In the genomic region with DNA sequence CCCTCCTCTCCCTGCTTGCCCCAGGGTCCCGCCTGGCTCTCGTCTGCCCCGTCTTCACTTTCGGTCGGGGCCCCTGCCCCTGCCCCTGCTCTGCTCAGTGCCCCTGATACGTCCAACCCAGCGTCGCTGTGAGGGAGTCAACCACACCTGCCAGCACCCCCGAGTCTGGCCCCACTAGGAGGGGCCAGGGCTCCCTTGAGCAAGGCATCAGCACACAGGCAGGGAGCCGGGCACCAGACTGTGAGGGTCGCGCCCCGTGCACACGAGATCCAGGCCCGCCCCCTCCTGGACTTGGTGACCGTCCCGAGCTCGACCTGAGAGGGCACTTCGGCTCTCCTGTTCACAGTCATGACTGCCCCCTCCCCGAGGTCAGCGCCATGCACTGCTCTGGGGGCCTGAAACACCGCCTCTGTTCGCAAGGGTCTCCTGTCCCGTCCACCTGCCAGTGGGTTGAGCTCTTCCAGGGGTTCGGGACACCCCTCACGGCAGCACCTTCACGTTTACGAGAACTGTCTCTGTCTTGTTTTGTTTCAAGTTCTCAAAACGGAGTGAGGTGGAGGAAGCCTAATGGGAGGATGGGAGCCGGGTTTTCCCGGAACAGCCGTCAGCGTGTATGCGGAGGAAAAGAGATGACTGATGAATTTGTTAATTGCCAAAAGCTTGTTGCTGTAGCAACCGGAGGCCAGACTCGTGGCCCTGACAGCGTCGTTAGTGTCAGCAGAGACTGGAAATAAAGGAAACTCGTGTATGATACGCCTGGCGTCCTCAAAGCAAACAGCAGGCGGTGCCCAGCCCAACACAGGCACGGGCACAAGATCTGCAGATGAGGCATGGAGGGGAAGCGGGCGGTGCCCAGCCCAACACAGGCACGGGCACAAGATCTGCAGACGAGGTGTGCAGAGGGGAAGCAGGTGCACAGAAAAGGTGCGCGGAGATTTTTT, we compare ENCODE assay signal across 21 cellular contexts. TPM values are rescaled to one million over a fixed set of nuclear protein-coding genes. Genes with fewer than 3 reads are reported as not detected.
DNase-seq lines count a peak whose midpoint lies in the region; ATAC-seq and TF ChIP-seq lines count a peak whose summit lies in the region.
"Had no signal": no experiment of that assay in that cellular context is flagged by ENCODE, and none has a peak within 500 bp of the region (broad histone marks: within the 10 kb centered on the region; RNA-seq: fewer than 3 reads in every experiment).

No MANE protein-coding gene starts in this region.

- H3K27me3 ChIP-seq in right cardiac atrium (ENCODE audit: control insufficient read depth, insufficient read depth) (no peaks in the 10 kb centered on the region), colonic mucosa (no peaks in the 10 kb centered on the region)
- H3K27me3 ChIP-seq: body of pancreas, hepatocyte had no signal

- no peak for ATAC-seq in right cardiac atrium
- no peak for ATAC-seq in activated T-cell treated with anti-CD3 and anti-CD28 coated beads, Interleukin-2, amount 50 U/mL, for 72 hours (replicated peaks in 1 of 2)
- ATAC-seq: A549, body of pancreas, Right ventricle myocardium inferior had no signal

- H3K36me3 ChIP-seq in colonic mucosa, result peaks cover 7% of the 10 kb centered on the region

- H3K27ac Mint-ChIP-seq in neural crest cell (ENCODE audit: unreplicated experiment), result peak overlapping the region; percentile 93
- H3K27ac Mint-ChIP-seq in activated T-cell treated with anti-CD3 and anti-CD28 coated beads, Interleukin-2, amount 50 U/mL, for 72 hours, result no peak overlapping the region
- H3K27ac Mint-ChIP-seq: activated naive CD4-positive, alpha-beta T cell treated with anti-CD3 and anti-CD28 coated beads, Interleukin-2, amount 10 ng/mL, durations not matched to agents 7 days and 5 days; CD4-positive, CD25-positive, alpha-beta regulatory T cell had no signal

- DNase-seq in cardiac septum (ENCODE audit: low spot score), result peak; percentile 61
- DNase-seq in right cardiac atrium, result no peak
- DNase-seq in dermis blood vessel endothelial cell, result peak; percentile 48
- no peak for DNase-seq in neural crest cell (ENCODE audit: low read depth, low spot score)
- DNase-seq in colonic mucosa, result no peak
- no peak for DNase-seq in GM19240 (ENCODE audit: insufficient read length, low spot score)
- no peak for DNase-seq in GF-D8 (lab: John Stamatoyannopoulos, UW)
- no peak for DNase-seq in activated T-cell treated with anti-CD3 and anti-CD28 coated beads, Interleukin-2, amount 50 U/mL, for 72 hours
- DNase-seq: activated CD4-positive, CD25-positive, alpha-beta regulatory T cell; activated naive CD4-positive, alpha-beta T cell treated with anti-CD3 and anti-CD28 coated beads, Interleukin-2, amount 10 ng/mL, durations not matched to agents 7 days and 5 days; CD4-positive, CD25-positive, alpha-beta regulatory T cell; KG1; left cardiac atrium; stimulated activated naive CD4-positive, alpha-beta T cell had no signal

- H3K36me3 Mint-ChIP-seq in neural crest cell (ENCODE audit: low read depth), result peaks cover 12% of the 10 kb centered on the region
- H3K36me3 Mint-ChIP-seq in activated T-cell treated with anti-CD3 and anti-CD28 coated beads, Interleukin-2, amount 50 U/mL, for 72 hours (ENCODE audit: insufficient read depth in 2 of 2), result peaks cover 10 to 20% of the 10 kb centered on the region in 2 donors

- no peaks in the 10 kb centered on the region for H3K4me1 Mint-ChIP-seq in neural crest cell
- H3K4me1 Mint-ChIP-seq in activated T-cell treated with anti-CD3 and anti-CD28 coated beads, Interleukin-2, amount 50 U/mL, for 72 hours (ENCODE audit: low read depth), result no peaks in the 10 kb centered on the region

- no peak overlapping the region for H3K4me3 ChIP-seq in right cardiac atrium (ENCODE audit: low read length)
- H3K4me3 ChIP-seq in colonic mucosa, result no peak overlapping the region
- H3K4me3 ChIP-seq: A549, body of pancreas, hepatocyte had no signal

- H3K4me3 Mint-ChIP-seq in neural crest cell, result no peak overlapping the region
- no peak overlapping the region for H3K4me3 Mint-ChIP-seq in activated T-cell treated with anti-CD3 and anti-CD28 coated beads, Interleukin-2, amount 50 U/mL, for 72 hours
- H3K4me3 Mint-ChIP-seq: activated naive CD4-positive, alpha-beta T cell treated with anti-CD3 and anti-CD28 coated beads, Interleukin-2, amount 10 ng/mL, durations not matched to agents 7 days and 5 days; CD4-positive, CD25-positive, alpha-beta regulatory T cell had no signal

- no peaks in the 10 kb centered on the region for H3K27me3 Mint-ChIP-seq in neural crest cell (ENCODE audit: low read depth)
- H3K27me3 Mint-ChIP-seq in activated T-cell treated with anti-CD3 and anti-CD28 coated beads, Interleukin-2, amount 50 U/mL, for 72 hours (ENCODE audit: low read depth), result no peaks in the 10 kb centered on the region
- H3K27me3 Mint-ChIP-seq: activated naive CD4-positive, alpha-beta T cell treated with anti-CD3 and anti-CD28 coated beads, Interleukin-2, amount 10 ng/mL, durations not matched to agents 7 days and 5 days; CD4-positive, CD25-positive, alpha-beta regulatory T cell had no signal

- WGBS in right cardiac atrium, result 81% methylated on average over 49 of the region's 49 CpGs

- TF ChIP-seq CTCF in neural crest cell (conservative IDR thresholded peaks at IDR 0.05) (no peak), colonic mucosa (IDR thresholded peaks at IDR 0.05) (no peak)

- H3K27ac ChIP-seq in right cardiac atrium (ENCODE audit: low read length) (no peak overlapping the region), colonic mucosa (no peak overlapping the region)
- H3K27ac ChIP-seq: A549, body of pancreas, hepatocyte, HL-60 had no signal

- intact Hi-C loops in cardiac septum (cut with DNase I), result no loop called here
- intact Hi-C loops in right cardiac atrium (cut with DNase I), result no loop called here
- intact Hi-C loops in colonic mucosa (cut with DNase I), result no loop called here

- H3K9ac ChIP-seq in colonic mucosa (ENCODE audit: low read depth in 2 of 2, low read length in 2 of 2), result no peak overlapping the region

- H3K4me1 ChIP-seq in right cardiac atrium (ENCODE audit: control insufficient read depth, insufficient read depth, low read length), result no peaks in the 10 kb centered on the region
- no peaks in the 10 kb centered on the region for H3K4me1 ChIP-seq in colonic mucosa
- H3K4me1 ChIP-seq: A549, body of pancreas had no signal

- no peaks in the 10 kb centered on the region for H3K9me3 Mint-ChIP-seq in neural crest cell
- no peaks in the 10 kb centered on the region for H3K9me3 Mint-ChIP-seq in activated T-cell treated with anti-CD3 and anti-CD28 coated beads, Interleukin-2, amount 50 U/mL, for 72 hours
- H3K9me3 Mint-ChIP-seq: activated naive CD4-positive, alpha-beta T cell treated with anti-CD3 and anti-CD28 coated beads, Interleukin-2, amount 10 ng/mL, durations not matched to agents 7 days and 5 days had no signal

- H3K9me3 ChIP-seq in right cardiac atrium (ENCODE audit: control insufficient read depth, low read length), result no peaks in the 10 kb centered on the region
- no peaks in the 10 kb centered on the region for H3K9me3 ChIP-seq in colonic mucosa
- H3K9me3 ChIP-seq: A549, body of pancreas had no signal

RNA-seq across cellular contexts. Expression of gene KCNG2, which starts 48.2 kb away (rescaled TPM):
- total RNA-seq in cardiac septum (0.32 TPM), right cardiac atrium (under 1 TPM in 2 of 4 donors, not detected in 2; 0.15 to 0.37 TPM), dermis blood vessel endothelial cell (0.51 and 0.93 TPM in 2 replicates), neural crest cell (not detected in 2 replicates), colonic mucosa (under 1 TPM in 1 of 2 donors, not detected in 1; 0.32 TPM)
- not detected for polyA plus RNA-seq in right cardiac atrium
- total RNA-seq in activated T-cell treated with anti-CD3 and anti-CD28 coated beads, Interleukin-2, amount 50 U/mL, for 72 hours, result not detected
- total RNA-seq: body of pancreas; CD4-positive, CD25-positive, alpha-beta regulatory T cell; hepatocyte; Right ventricle myocardium inferior; T-helper 1 cell treated with Interleukin-12 subunit alpha and Interleukin-12 subunit beta and Interleukin-4 antibody, amounts not matched to agents 30 ng/mL and 1 ng/mL, for 36 hours; ureter had no signal
- polyA plus RNA-seq: A549; CD4-positive, CD25-positive, alpha-beta regulatory T cell; hepatocyte had no signal

Comparison
In these comparisons a context has a peak if more than half of its experiments do, and no peak if none do; other contexts are left out.
1. DNase-seq: peak in cardiac septum (single experiment) and dermis blood vessel endothelial cell (single experiment); none in right cardiac atrium (0 of 3), neural crest cell (single experiment), colonic mucosa (single experiment), GM19240 (single experiment), GF-D8 (single experiment) and activated T-cell treated with anti-CD3 and anti-CD28 coated beads, Interleukin-2, amount 50 U/mL, for 72 hours (0 of 2).